In genomic region chr12:110002691-110003515, GRCh38 we compare ENCODE assay signal across 11 cellular contexts. TPM values are rescaled to one million over a fixed set of nuclear protein-coding genes. Genes with fewer than 3 reads are reported as not detected.
DNase-seq lines count a peak whose midpoint lies in the region; ATAC-seq, FAIRE-seq and TF ChIP-seq lines count a peak whose summit lies in the region.
"Had no signal": no experiment of that assay in that cellular context is flagged by ENCODE, and none has a peak within 500 bp of the region (broad histone marks: within the 10 kb centered on the region; RNA-seq: fewer than 3 reads in every experiment).

No MANE protein-coding gene starts in this region.

- no peaks in the 10 kb centered on the region for H3K9me2 ChIP-seq in OCI-LY1 (ENCODE audit: low read depth, low read length)

- no peak for TF ChIP-seq CTCF in C4-2B (conservative IDR thresholded peaks at IDR 0.05)
- no peak for TF ChIP-seq CTCF in OCI-LY1 (IDR thresholded peaks at IDR 0.05; ENCODE audit: low read length)
- no peak for TF ChIP-seq CTCF in bronchial epithelial cell (IDR thresholded peaks at IDR 0.05; ENCODE audit: insufficient read depth, low read length, severe bottlenecking)
- no peak for TF ChIP-seq CTCF in mesothelial cell of epicardium (IDR thresholded peaks at IDR 0.05; ENCODE audit: unreplicated experiment)

- peak overlapping the region; percentile 91; the same call in 1 of the 2 replicates for H3K9ac ChIP-seq in OCI-LY1 (ENCODE audit: low read length)

- H3K27ac ChIP-seq in C4-2B: peak overlapping the region; percentile 76
- H3K27ac ChIP-seq in OCI-LY1 (ENCODE audit: low read depth, low read length, poor library complexity, severe bottlenecking): peak overlapping the region; percentile 92
- H3K27ac ChIP-seq: left ventricle myocardium inferior had no signal

- H3K79me2 ChIP-seq in OCI-LY1 (ENCODE audit: insufficient read depth, low read length): peaks cover 40% of the 10 kb centered on the region

- H3K36me3 Mint-ChIP-seq in naive thymus-derived CD8-positive, alpha-beta T cell: peaks cover 0 to 8% (median 1%) of the 10 kb centered on the region in 3 donors
- H3K36me3 Mint-ChIP-seq in mesothelial cell of epicardium: peaks cover 4% of the 10 kb centered on the region

- FAIRE-seq in bronchial epithelial cell (lab: Jason Lieb, UNC): no peak

- H4K20me1 ChIP-seq in OCI-LY1 (ENCODE audit: insufficient read depth, low read length): no peaks in the 10 kb centered on the region

- peaks cover 59% of the 10 kb centered on the region for H3K4me1 ChIP-seq in OCI-LY1 (ENCODE audit: insufficient read depth, low read length, severe bottlenecking)

- no peaks in the 10 kb centered on the region for H3K9me3 ChIP-seq in OCI-LY1 (ENCODE audit: low read length)

- no peaks in the 10 kb centered on the region for H3K27me3 Mint-ChIP-seq in naive thymus-derived CD8-positive, alpha-beta T cell
- H3K27me3 Mint-ChIP-seq in mesothelial cell of epicardium (ENCODE audit: low read depth): no peaks in the 10 kb centered on the region

- H3K4me3 ChIP-seq in OCI-LY1 (ENCODE audit: low read depth, low read length, poor library complexity, severe bottlenecking): peak overlapping the region; percentile 88
- no peak overlapping the region for H3K4me3 ChIP-seq in bronchial epithelial cell (ENCODE audit: low read depth, low read length)
- H3K4me3 ChIP-seq: left ventricle myocardium inferior had no signal

- ATAC-seq in naive thymus-derived CD8-positive, alpha-beta T cell: no peak
- ATAC-seq in HG03135 (IDR thresholded peaks at IDR 0.05; ENCODE audit: unreplicated experiment) (no peak), GM18868 (IDR thresholded peaks at IDR 0.05; ENCODE audit: unreplicated experiment) (no peak)
- ATAC-seq: activated naive CD4-positive, alpha-beta T cell treated with anti-CD3 and anti-CD28 coated beads, Interleukin-2, amount 50 U/mL, for 72 hours had no signal

- no peaks in the 10 kb centered on the region for H3F3A ChIP-seq in OCI-LY1 (ENCODE audit: insufficient read depth, low read length)

- peak overlapping the region; percentile 93 for H3K4me2 ChIP-seq in OCI-LY1 (ENCODE audit: low read length)

- H3K9me3 Mint-ChIP-seq in naive thymus-derived CD8-positive, alpha-beta T cell: no peaks in the 10 kb centered on the region
- peaks cover 2% of the 10 kb centered on the region for H3K9me3 Mint-ChIP-seq in mesothelial cell of epicardium
- H3K9me3 Mint-ChIP-seq: activated naive CD4-positive, alpha-beta T cell treated with anti-CD3 and anti-CD28 coated beads, Interleukin-2, amount 50 U/mL, for 72 hours had no signal

- no peak overlapping the region for H2AFZ ChIP-seq in OCI-LY1 (ENCODE audit: low read length)

- peaks cover 21 to 86% (median 72%) of the 10 kb centered on the region in 4 donors for H3K4me1 Mint-ChIP-seq in naive thymus-derived CD8-positive, alpha-beta T cell
- peaks cover 19% of the 10 kb centered on the region for H3K4me1 Mint-ChIP-seq in mesothelial cell of epicardium

- H3K36me3 ChIP-seq in OCI-LY1 (ENCODE audit: insufficient read depth, low read length): peaks cover 15% of the 10 kb centered on the region
- no peaks in the 10 kb centered on the region for H3K36me3 ChIP-seq in bronchial epithelial cell (ENCODE audit: control insufficient read depth, insufficient read depth, low read length)
- H3K36me3 ChIP-seq: left ventricle myocardium inferior had no signal

- POLR2A ChIA-PET in naive thymus-derived CD8-positive, alpha-beta T cell (lab: Charles Lee): interaction anchor here (1.3 to 1.4 kb wide), 2 partner anchors 8 to 20 kb away, joined by 3 to 5 read pairs; no protein-coding TSS in a partner anchor

- peak overlapping the region in 9 of 10 donors; percentile 51 to 84 (median 58) for H3K27ac Mint-ChIP-seq in naive thymus-derived CD8-positive, alpha-beta T cell
- H3K27ac Mint-ChIP-seq in mesothelial cell of epicardium: no peak overlapping the region

- peak overlapping the region in 4 of 10 donors; percentile 12 to 38 (median 26) for H3K4me3 Mint-ChIP-seq in naive thymus-derived CD8-positive, alpha-beta T cell
- no peak overlapping the region for H3K4me3 Mint-ChIP-seq in mesothelial cell of epicardium

- DNase-seq in bronchial epithelial cell (ENCODE audit: low read depth): peak; percentile 40
- no peak for DNase-seq in naive thymus-derived CD8-positive, alpha-beta T cell
- no peak for DNase-seq in NCI-H2107 (lab: John Stamatoyannopoulos, UW)
- DNase-seq in mesothelial cell of epicardium (ENCODE audit: low spot score in 2 of 2, unreplicated experiment in 2 of 2): no peak
- DNase-seq: left ventricle myocardium inferior, NCI-H774 had no signal

- H3K27me3 ChIP-seq in OCI-LY1 (ENCODE audit: insufficient read depth, low read length): no peaks in the 10 kb centered on the region
- no peaks in the 10 kb centered on the region for H3K27me3 ChIP-seq in bronchial epithelial cell (ENCODE audit: control insufficient read depth, insufficient read depth, low read length)

RNA-seq across cellular contexts. Expression of gene ANKRD13A, which starts 3.7 kb away (rescaled TPM):
- total RNA-seq in bronchial epithelial cell (27.3 and 36.9 TPM in 2 replicates), mesothelial cell of epicardium (25.1 to 28.1 TPM (median 27.6 TPM) in 3 replicates)
- total RNA-seq in naive thymus-derived CD8-positive, alpha-beta T cell: 10 to 100 TPM; 56.8 to 61.7 TPM
- 10 to 100 TPM; 37.0 to 45.9 (median 40.1) TPM for polyA plus RNA-seq in naive thymus-derived CD8-positive, alpha-beta T cell

RNA-seq across cellular contexts. Expression of gene GIT2, which starts 6.7 kb away (rescaled TPM):
- total RNA-seq in bronchial epithelial cell (21.9 and 22.4 TPM in 2 replicates), mesothelial cell of epicardium (41.3 to 42.7 TPM (median 42.6 TPM) in 3 replicates)
- total RNA-seq in naive thymus-derived CD8-positive, alpha-beta T cell: 100 to 1,000 TPM in 1 of 2 experiments, 10 to 100 TPM in 1; 99.0 to 102 TPM
- 10 to 100 TPM; 54.9 to 67.4 (median 57.6) TPM for polyA plus RNA-seq in naive thymus-derived CD8-positive, alpha-beta T cell

RNA-seq across cellular contexts. Expression of gene C12orf76, which starts 45.4 kb away (rescaled TPM):
- total RNA-seq in bronchial epithelial cell (12.8 and 17.9 TPM in 2 replicates), mesothelial cell of epicardium (21.7 to 22.2 TPM (median 21.8 TPM) in 3 replicates)
- 10 to 100 TPM; 20.2 to 22.3 TPM for total RNA-seq in naive thymus-derived CD8-positive, alpha-beta T cell
- polyA plus RNA-seq in naive thymus-derived CD8-positive, alpha-beta T cell: 10 to 100 TPM; 15.6 to 19.2 (median 18.8) TPM
